Comparison of ENCODE assay signal across 8 cellular contexts in the genomic region with DNA sequence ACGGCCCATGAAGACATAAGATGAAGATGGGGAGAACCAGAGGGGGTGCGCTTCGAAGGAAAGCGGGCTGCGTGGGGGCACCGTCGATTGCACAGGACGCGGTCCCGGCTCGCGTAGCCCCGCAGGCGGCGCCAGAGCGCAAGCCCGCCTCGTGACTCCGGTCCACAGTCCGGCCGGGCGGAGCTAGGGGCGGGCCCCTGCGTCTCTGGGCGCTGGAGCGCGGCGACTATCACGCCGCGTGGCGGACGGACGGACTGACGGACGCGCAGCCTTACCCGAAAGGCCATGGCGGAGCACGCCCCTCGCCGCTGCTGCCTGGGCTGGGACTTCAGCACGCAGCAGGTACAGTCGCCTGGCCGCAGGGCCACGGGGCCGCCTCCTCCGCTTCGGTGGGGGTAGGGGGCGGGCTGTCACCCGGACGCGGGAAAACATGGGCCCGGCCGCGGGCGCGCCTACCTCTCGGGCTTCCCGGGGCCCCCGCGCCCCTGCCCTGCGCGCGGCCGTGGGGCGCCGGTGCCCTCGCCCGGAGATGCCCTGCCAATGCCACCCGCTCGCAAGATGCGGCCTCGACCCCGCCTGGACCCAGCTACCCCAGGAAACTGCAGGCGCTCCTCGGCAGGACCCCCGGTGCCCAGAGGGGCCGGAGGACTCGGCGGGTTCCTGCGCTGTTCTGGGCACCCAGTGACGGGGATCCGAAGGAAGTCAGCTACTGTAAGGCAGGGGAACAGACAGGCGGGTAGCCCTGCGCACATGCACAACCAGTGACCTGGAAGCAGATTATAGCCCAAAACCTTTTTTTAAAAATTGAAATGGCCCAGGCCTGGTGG. TPM values are rescaled to one million over a fixed set of nuclear protein-coding genes. Genes with fewer than 3 reads are reported as not detected.
DNase-seq lines count a peak whose midpoint lies in the region; ATAC-seq and TF ChIP-seq lines count a peak whose summit lies in the region.

XYLB (plus strand) TSS at position 202 of the 827 bp plus-strand sequence; CDS start at position 286, 84 bp downstream.

- no peaks in the 10 kb centered on the region for H3K27me3 ChIP-seq in liver (ENCODE audit: control insufficient read depth in 4 of 4, insufficient read depth in 4 of 4, low read length in 3 of 4)

- TF ChIP-seq CTCF in liver (IDR thresholded peaks at IDR 0.05; ENCODE audit: low read depth, low read length, missing input control) = peak; percentile 74

- peaks cover 9 to 48% (median 32%) of the 10 kb centered on the region in 4 donors for H3K4me1 ChIP-seq in liver (ENCODE audit: control insufficient read depth in 4 of 4, insufficient read depth in 4 of 4, low read length in 3 of 4)

- peak; percentile 95 for ATAC-seq in GM18519 (IDR thresholded peaks at IDR 0.05; ENCODE audit: low FRiP score, unreplicated experiment)
- ATAC-seq in HG03039 (IDR thresholded peaks at IDR 0.05; ENCODE audit: unreplicated experiment) = peak; percentile 97

- DNase-seq in AG08396 (ENCODE audit: low spot score) (peak; percentile 95), NCI-H2227 treated with DMSO at 0.1 percent for 48 hours (lab: John Stamatoyannopoulos, UW) (peak; percentile 56), cortex of kidney (lab: John Stamatoyannopoulos, UW) (peak; percentile 66)
- DNase-seq in activated CD4-positive, alpha-beta T cell treated with anti-CD3 and anti-CD28 coated beads for 4 hours = peak; percentile 64 to 65
- peak; percentile 78 for DNase-seq in stimulated activated CD4-positive, alpha-beta T cell treated with anti-CD3 and anti-CD28 coated beads, Interleukin-4, amount 100 ng/mL, for 1 hour

- H3K27ac ChIP-seq in liver (ENCODE audit: low read depth in 1 of 2, low read length in 2 of 2) = peak within 1 kb of the TSS; percentile 91 to 92

- H3K36me3 ChIP-seq in liver (ENCODE audit: control insufficient read depth in 4 of 4, insufficient read depth in 3 of 4, low read depth in 1 of 4, low read length in 3 of 4) = peaks cover 0 to 6% (median 0%) of the 10 kb centered on the region in 4 donors

- peak; percentile 60 to 77 for TF ChIP-seq RAD21 in liver (IDR thresholded peaks at IDR 0.05)

- H3K9me3 ChIP-seq in liver (ENCODE audit: control insufficient read depth in 4 of 4, low read length in 3 of 4) = no peaks in the 10 kb centered on the region

- peak within 1 kb of the TSS; percentile 56 to 90 for H3K9ac ChIP-seq in liver (ENCODE audit: low read depth in 1 of 2, low read length in 2 of 2)

- H3K4me3 ChIP-seq in liver (ENCODE audit: low read depth in 1 of 3, low read length in 3 of 3) = peak within 1 kb of the TSS; percentile 92 to 96 (median 95)

- WGBS in liver = under 1% methylated on average over 86 of the region's 86 CpGs

TF ChIP-seq in liver, 16 proteins besides CTCF, POLR2A, EP300 and RAD21:
- no peak for TF ChIP-seq NR2F2 (IDR thresholded peaks at IDR 0.05)
- no peak for TF ChIP-seq FOXA2 (IDR thresholded peaks at IDR 0.05)
- no peak for TF ChIP-seq TAF1 (conservative IDR thresholded peaks at IDR 0.05)
- TF ChIP-seq FOXA1 (IDR thresholded peaks at IDR 0.05) = peak; percentile 37
- TF ChIP-seq, protein P1, sequence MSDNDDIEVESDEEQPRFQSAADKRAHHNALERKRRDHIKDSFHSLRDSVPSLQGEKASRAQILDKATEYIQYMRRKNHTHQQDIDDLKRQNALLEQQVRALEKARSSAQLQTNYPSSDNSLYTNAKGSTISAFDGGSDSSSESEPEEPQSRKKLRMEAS (IDR thresholded peaks at IDR 0.05) = no peak
- TF ChIP-seq, protein P2, sequence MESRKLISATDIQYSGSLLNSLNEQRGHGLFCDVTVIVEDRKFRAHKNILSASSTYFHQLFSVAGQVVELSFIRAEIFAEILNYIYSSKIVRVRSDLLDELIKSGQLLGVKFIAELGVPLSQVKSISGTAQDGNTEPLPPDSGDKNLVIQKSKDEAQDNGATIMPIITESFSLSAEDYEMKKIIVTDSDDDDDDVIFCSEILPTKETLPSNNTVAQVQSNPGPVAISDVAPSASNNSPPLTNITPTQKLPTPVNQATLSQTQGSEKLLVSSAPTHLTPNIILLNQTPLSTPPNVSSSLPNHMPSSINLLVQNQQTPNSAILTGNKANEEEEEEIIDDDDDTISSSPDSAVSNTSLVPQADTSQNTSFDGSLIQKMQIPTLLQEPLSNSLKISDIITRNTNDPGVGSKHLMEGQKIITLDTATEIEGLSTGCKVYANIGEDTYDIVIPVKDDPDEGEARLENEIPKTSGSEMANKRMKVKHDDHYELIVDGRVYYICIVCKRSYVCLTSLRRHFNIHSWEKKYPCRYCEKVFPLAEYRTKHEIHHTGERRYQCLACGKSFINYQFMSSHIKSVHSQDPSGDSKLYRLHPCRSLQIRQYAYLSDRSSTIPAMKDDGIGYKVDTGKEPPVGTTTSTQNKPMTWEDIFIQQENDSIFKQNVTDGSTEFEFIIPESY (IDR thresholded peaks at IDR 0.05) = no peak
- TF ChIP-seq EGR1 (IDR thresholded peaks at IDR 0.05; ENCODE audit: low read depth in 2 of 2) = no peak
- TF ChIP-seq GABPA (IDR thresholded peaks at IDR 0.05 in 1 of 2, conservative IDR thresholded peaks at IDR 0.05 in 1 of 2) = no peak
- peak; percentile 68 for TF ChIP-seq SP1 (IDR thresholded peaks at IDR 0.05)
- TF ChIP-seq YY1 (IDR thresholded peaks at IDR 0.05) = peak; percentile 46
- no peak for TF ChIP-seq RXRA (IDR thresholded peaks at IDR 0.05)
- peak; percentile 75 to 80 for TF ChIP-seq HNF4A (conservative IDR thresholded peaks at IDR 0.05)
- TF ChIP-seq REST (IDR thresholded peaks at IDR 0.05) = peak; percentile 77
- TF ChIP-seq JUND (IDR thresholded peaks at IDR 0.05) = no peak
- TF ChIP-seq, protein P3, sequence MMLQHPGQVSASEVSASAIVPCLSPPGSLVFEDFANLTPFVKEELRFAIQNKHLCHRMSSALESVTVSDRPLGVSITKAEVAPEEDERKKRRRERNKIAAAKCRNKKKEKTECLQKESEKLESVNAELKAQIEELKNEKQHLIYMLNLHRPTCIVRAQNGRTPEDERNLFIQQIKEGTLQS (IDR thresholded peaks at IDR 0.05) = no peak
- peak; percentile 61 for TF ChIP-seq HNF4G (IDR thresholded peaks at IDR 0.05)

RNA-seq across cellular contexts. Expression of gene XYLB, which starts in this region (rescaled TPM):
- 10 to 100 TPM; 14.2 to 51.5 TPM for total RNA-seq in liver
- polyA plus RNA-seq in liver = 10 to 100 TPM; 14.6 to 21.4 TPM

Comparison
In these comparisons a context has a peak if more than half of its experiments do, and no peak if none do; other contexts are left out.
1. Peak in every context shown above with its lines: DNase-seq, ATAC-seq, H3K4me3 ChIP-seq and H3K27ac ChIP-seq.